In genomic region chr1:200090252-200091159, GRCh38 we compare ENCODE assay signal across 1 cellular context.
TF ChIP-seq lines count a peak whose summit lies in the region.

No MANE protein-coding gene starts in this region.

TF ChIP-seq in SK-N-SH treated with all-trans-retinoic acid at 6 μM for 48 hours, 23 proteins besides CTCF, POLR2A, EP300 and RAD21 (continued from another document):
- TF ChIP-seq OSR1 (CRISPR knock-in tag; IDR thresholded peaks at IDR 0.05) (no peak), ZC3H10 (CRISPR knock-in tag; IDR thresholded peaks at IDR 0.05) (no peak), GLIS3 (CRISPR knock-in tag; IDR thresholded peaks at IDR 0.05) (no peak), ZNF565 (CRISPR knock-in tag; conservative IDR thresholded peaks at IDR 0.05; ENCODE audit: low read depth) (no peak), POU6F1 (CRISPR knock-in tag; IDR thresholded peaks at IDR 0.05; ENCODE audit: borderline replicate concordance, low read depth) (no peak)
